ENCODE assay signal across 2 cellular contexts in the genomic region with DNA sequence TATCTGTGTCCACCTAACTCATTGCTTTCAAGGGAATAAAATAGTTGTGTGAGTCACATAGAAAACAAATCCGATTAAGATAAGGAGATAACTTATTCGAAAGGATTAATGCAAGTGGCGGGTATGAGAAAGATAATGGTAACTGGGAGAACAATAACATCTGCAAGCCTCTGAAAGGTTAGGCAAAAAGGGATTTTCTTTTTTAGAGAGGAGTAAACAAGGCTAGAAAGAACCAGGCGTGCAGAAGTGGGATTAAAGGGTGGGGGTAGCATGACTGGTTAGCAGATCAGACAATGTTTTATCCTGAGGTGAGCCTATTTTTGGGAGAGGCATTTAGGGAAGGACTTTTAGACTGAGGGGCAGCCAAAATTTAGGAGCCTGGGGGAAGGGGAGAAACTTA.
TF ChIP-seq lines count a peak whose summit lies in the region.

No MANE protein-coding gene starts in this region.

TF ChIP-seq in HEK293, 187 proteins besides CTCF, POLR2A, EP300 and RAD21 (continued from another document):
- TF ChIP-seq ZBTB1 (tag by site-specific recombination; IDR thresholded peaks at IDR 0.05) (no peak), PRDM1 (tag by site-specific recombination; IDR thresholded peaks at IDR 0.05) (0 out of 2 replicates have a peak, but pooled peaks have one; percentile 16)

TF ChIP-seq in SK-N-SH treated with all-trans-retinoic acid at 6 μM for 48 hours, 23 proteins besides CTCF, POLR2A, EP300 and RAD21 (continued from another document):
- TF ChIP-seq, protein P1, sequence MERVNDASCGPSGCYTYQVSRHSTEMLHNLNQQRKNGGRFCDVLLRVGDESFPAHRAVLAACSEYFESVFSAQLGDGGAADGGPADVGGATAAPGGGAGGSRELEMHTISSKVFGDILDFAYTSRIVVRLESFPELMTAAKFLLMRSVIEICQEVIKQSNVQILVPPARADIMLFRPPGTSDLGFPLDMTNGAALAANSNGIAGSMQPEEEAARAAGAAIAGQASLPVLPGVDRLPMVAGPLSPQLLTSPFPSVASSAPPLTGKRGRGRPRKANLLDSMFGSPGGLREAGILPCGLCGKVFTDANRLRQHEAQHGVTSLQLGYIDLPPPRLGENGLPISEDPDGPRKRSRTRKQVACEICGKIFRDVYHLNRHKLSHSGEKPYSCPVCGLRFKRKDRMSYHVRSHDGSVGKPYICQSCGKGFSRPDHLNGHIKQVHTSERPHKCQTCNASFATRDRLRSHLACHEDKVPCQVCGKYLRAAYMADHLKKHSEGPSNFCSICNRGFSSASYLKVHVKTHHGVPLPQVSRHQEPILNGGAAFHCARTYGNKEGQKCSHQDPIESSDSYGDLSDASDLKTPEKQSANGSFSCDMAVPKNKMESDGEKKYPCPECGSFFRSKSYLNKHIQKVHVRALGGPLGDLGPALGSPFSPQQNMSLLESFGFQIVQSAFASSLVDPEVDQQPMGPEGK (CRISPR knock-in tag; IDR thresholded peaks at IDR 0.05; ENCODE audit: borderline replicate concordance): no peak
